ENCODE assay signal across 14 cellular contexts in the genomic region with DNA sequence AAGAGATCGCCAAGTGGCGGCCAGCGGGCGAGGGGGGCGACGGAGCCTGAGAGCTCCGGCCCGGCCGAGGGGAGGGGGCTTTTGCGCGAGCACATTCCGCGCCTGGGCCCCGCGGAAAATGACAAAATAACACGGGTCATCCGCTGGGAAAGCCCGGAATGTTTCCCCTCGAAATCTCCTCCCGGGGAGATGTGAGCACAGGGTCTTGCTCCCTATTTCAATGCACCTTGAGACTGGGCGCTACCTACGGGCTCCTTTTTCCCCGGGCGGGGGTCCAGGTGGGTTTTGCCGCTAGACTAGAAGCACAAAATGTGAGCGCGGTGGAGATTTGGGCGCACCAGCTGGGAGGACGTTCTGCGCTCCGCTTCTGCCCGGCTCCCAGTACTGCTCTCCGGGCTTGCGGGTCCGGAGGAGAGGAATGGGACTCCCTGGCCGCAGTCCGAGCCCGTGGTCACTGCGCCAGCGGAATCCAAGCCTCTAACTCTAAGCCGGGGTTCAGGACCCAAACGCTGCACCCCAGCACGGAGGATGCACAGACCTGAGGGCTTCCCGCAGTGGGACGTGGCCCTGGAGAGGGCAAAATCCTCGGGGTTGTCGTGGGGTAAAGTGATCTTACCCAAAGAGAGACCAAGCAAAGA. TPM values are rescaled to one million over a fixed set of nuclear protein-coding genes. Genes with fewer than 3 reads are reported as not detected.
DNase-seq lines count a peak whose midpoint lies in the region; ATAC-seq and TF ChIP-seq lines count a peak whose summit lies in the region.
"Had no signal": no experiment of that assay in that cellular context is flagged by ENCODE, and none has a peak within 500 bp of the region (broad histone marks: within the 10 kb centered on the region; RNA-seq: fewer than 3 reads in every experiment).

No MANE protein-coding gene starts in this region.

- H3K4me2 ChIP-seq in skeletal muscle satellite cell (ENCODE audit: low read length), result peak overlapping the region; percentile 79

- CTCF ChIA-PET in activated CD4-positive, alpha-beta T cell treated with anti-CD3 and anti-CD28 coated beads for 36 hours (lab: Charles Lee), result no interaction called here

- peaks cover 5% of the 10 kb centered on the region for H3K9me3 ChIP-seq in RWPE2 (ENCODE audit: severe bottlenecking)
- no peaks in the 10 kb centered on the region for H3K9me3 ChIP-seq in skeletal muscle satellite cell (replicated peaks; ENCODE audit: low read length)
- no peaks in the 10 kb centered on the region for H3K9me3 ChIP-seq in ovary

- no peak overlapping the region for H3K4me3 Mint-ChIP-seq in activated CD4-positive, alpha-beta T cell treated with anti-CD3 and anti-CD28 coated beads for 36 hours

- 3 to 5% (median 3%) methylated on average over 43 to 47 of the region's 47 CpGs for WGBS in ovary, 3 donors

- H3K4me1 Mint-ChIP-seq in activated CD4-positive, alpha-beta T cell treated with anti-CD3 and anti-CD28 coated beads for 36 hours, result peaks cover 21% of the 10 kb centered on the region

- POLR2A ChIA-PET in activated CD4-positive, alpha-beta T cell treated with anti-CD3 and anti-CD28 coated beads for 36 hours (lab: Charles Lee), result interaction anchor here (0.5 kb wide), 1 partner anchor 611 kb away, joined by 3 read pairs; no protein-coding TSS in a partner anchor

- H3K4me1 ChIP-seq in RWPE2 (ENCODE audit: insufficient read depth, poor library complexity, severe bottlenecking), result no peaks in the 10 kb centered on the region
- H3K4me1 ChIP-seq in skeletal muscle satellite cell (ENCODE audit: control insufficient read depth, insufficient read depth, low read length), result peaks cover 3% of the 10 kb centered on the region
- H3K4me1 ChIP-seq in ovary (ENCODE audit: insufficient read depth), result peaks cover 8% of the 10 kb centered on the region

- H3K36me3 ChIP-seq in RWPE2 (ENCODE audit: low read depth), result no peaks in the 10 kb centered on the region
- H3K36me3 ChIP-seq in skeletal muscle satellite cell (ENCODE audit: insufficient read depth, low read length), result no peaks in the 10 kb centered on the region
- no peaks in the 10 kb centered on the region for H3K36me3 ChIP-seq in ovary
- H3K36me3 ChIP-seq: SJSA1 had no signal

- no peak overlapping the region for H3K27ac Mint-ChIP-seq in activated CD4-positive, alpha-beta T cell treated with anti-CD3 and anti-CD28 coated beads for 36 hours

- TF ChIP-seq POLR2A in ovary (IDR thresholded peaks at IDR 0.05), result no peak

- no peak overlapping the region for H3K27ac ChIP-seq in RWPE2 (ENCODE audit: poor library complexity, severe bottlenecking)
- no peak overlapping the region for H3K27ac ChIP-seq in ovary
- H3K27ac ChIP-seq: HL-60, SJSA1, skin epidermis had no signal

- H3K27me3 ChIP-seq in RWPE2 (ENCODE audit: insufficient read depth, poor library complexity, severe bottlenecking) (peaks cover 100% of the 10 kb centered on the region), skeletal muscle satellite cell (ENCODE audit: control insufficient read depth, insufficient read depth, low read length) (peaks cover 92% of the 10 kb centered on the region), ovary (peaks cover 8% of the 10 kb centered on the region)

- DNase-seq in activated CD4-positive, alpha-beta T cell treated with anti-CD3 and anti-CD28 coated beads for 36 hours, result peak; percentile 18
- no peak for DNase-seq in activated CD4-positive, alpha-beta T cell treated with anti-CD3 and anti-CD28 coated beads for 4 hours
- DNase-seq in RWPE2 (ENCODE audit: low spot score) (peak; percentile 47), iPS-NIHi11 (ENCODE audit: low spot score) (peak; percentile 26), ovary (no peak), mucosa of gallbladder (ENCODE audit: low spot score) (no peak)
- DNase-seq: activated effector memory CD4-positive, alpha-beta T cell treated with Interleukin-2 at 50 U/mL for 16 hours; HCEC 1CT had no signal

- intact Hi-C loops in activated CD4-positive, alpha-beta T cell treated with anti-CD3 and anti-CD28 coated beads for 36 hours (cut with DNase I, micrococcal nuclease), result loop anchor here in 1 of 2 experiments (5.0 kb wide), 1 partner anchor 1926 kb away; no protein-coding TSS in a partner anchor
- intact Hi-C loops in ovary (cut with DNase I), result no loop called here

- H3K4me3 ChIP-seq in RWPE2 (ENCODE audit: severe bottlenecking) (no peak overlapping the region), skeletal muscle satellite cell (ENCODE audit: low read length) (no peak overlapping the region), ovary (no peak overlapping the region)

- TF ChIP-seq EP300 in ovary (IDR thresholded peaks at IDR 0.05), result no peak

- peaks cover 62% of the 10 kb centered on the region for H3K27me3 Mint-ChIP-seq in activated CD4-positive, alpha-beta T cell treated with anti-CD3 and anti-CD28 coated beads for 36 hours

- TF ChIP-seq CTCF in RWPE2 (IDR thresholded peaks at IDR 0.05; ENCODE audit: poor library complexity, severe bottlenecking) (no peak), ovary (IDR thresholded peaks at IDR 0.05) (no peak)

- no peak for ATAC-seq in activated CD4-positive, alpha-beta T cell treated with anti-CD3 and anti-CD28 coated beads for 36 hours
- ATAC-seq in RWPE2 (ENCODE audit: low read depth) (no peak), GM21737 (IDR thresholded peaks at IDR 0.05; ENCODE audit: unreplicated experiment) (no peak)

- H3K9me3 Mint-ChIP-seq in activated CD4-positive, alpha-beta T cell treated with anti-CD3 and anti-CD28 coated beads for 36 hours (ENCODE audit: low read depth), result no peaks in the 10 kb centered on the region

- H3K36me3 Mint-ChIP-seq in activated CD4-positive, alpha-beta T cell treated with anti-CD3 and anti-CD28 coated beads for 36 hours (ENCODE audit: low read depth), result no peaks in the 10 kb centered on the region

- no peak overlapping the region for H3K9ac ChIP-seq in skeletal muscle satellite cell (ENCODE audit: low read depth, low read length)

RNA-seq across cellular contexts. Expression of a gene that starts 2.8 kb away (rescaled TPM):
- total RNA-seq in activated CD4-positive, alpha-beta T cell treated with anti-CD3 and anti-CD28 coated beads for 36 hours, result under 1 TPM in 1 of 2 experiments, not detected in 1; 0.09 TPM
- total RNA-seq in skeletal muscle satellite cell (2012; rRNA removed), result not detected in 2 replicates
- total RNA-seq in ovary (not detected), mucosa of gallbladder (0.09 TPM)
- polyA plus RNA-seq in ovary, result not detected
- total RNA-seq: SJSA1, subcutaneous adipose tissue had no signal

RNA-seq across cellular contexts. Expression of a gene that starts 32.0 kb away (rescaled TPM):
- total RNA-seq in activated CD4-positive, alpha-beta T cell treated with anti-CD3 and anti-CD28 coated beads for 36 hours, result 10 to 100 TPM; 67.9 to 86.0 TPM
- 42.1 and 42.2 TPM in 2 replicates for total RNA-seq in skeletal muscle satellite cell (2012; rRNA removed)
- 10 to 100 TPM; 14.7 to 40.1 (median 33.8) TPM for total RNA-seq in ovary
- 10 to 100 TPM; 21.5 to 32.7 TPM for polyA plus RNA-seq in ovary
- 19.0 TPM for total RNA-seq in mucosa of gallbladder

Comparison
In these comparisons a context has a peak if more than half of its experiments do, and no peak if none do; other contexts are left out.
1. DNase-seq: peak in activated CD4-positive, alpha-beta T cell treated with anti-CD3 and anti-CD28 coated beads for 36 hours (single experiment), RWPE2 (single experiment) and iPS-NIHi11 (single experiment); none in activated CD4-positive, alpha-beta T cell treated with anti-CD3 and anti-CD28 coated beads for 4 hours (0 of 2), ovary (0 of 5) and mucosa of gallbladder (single experiment).